ENCODE assay signal across 1 cellular context in the genomic region with DNA sequence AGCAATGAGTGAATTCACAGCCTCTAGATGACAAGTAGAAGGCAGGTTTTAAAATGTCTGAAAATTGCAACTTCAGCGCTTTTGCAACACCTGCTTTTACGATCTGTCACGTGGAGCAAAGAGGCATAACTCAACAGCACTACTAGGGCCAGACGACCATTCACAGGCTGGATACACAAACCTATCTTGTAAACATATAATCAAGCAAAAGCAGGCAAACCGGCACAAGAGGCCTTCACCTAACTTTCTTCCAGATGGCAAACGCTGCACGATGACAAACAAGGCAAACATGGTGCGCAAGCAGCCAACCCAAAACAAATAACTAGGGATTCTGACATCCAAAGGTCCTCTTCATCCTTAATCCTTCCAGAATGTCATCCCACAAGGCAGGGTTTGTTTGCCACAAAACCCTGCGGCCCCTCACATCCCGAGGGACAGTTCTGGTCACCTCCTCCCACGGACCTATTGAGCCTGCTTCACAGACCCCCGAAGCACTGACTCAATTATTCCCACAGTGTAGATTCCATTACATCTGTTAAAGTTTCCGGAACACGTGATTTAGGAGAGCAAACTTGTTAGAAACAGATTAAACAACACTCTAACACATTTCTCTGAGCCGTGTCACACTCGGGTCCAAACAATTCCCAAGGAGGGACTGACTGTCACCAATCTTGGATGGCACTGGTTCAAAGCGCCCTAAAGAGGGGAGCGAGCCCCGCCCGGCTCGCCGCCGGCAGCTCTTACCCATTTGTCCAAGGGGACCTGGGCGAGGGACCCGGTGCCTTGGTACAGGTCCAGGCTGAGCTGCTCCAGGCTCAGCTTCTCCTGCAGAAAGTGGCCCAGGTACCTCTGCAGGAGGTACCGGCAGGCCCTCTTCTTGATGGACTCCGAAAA.
TF ChIP-seq lines count a peak whose summit lies in the region.

No MANE protein-coding gene starts in this region.

TF ChIP-seq in IMR-90, 13 proteins besides CTCF, POLR2A, EP300 and RAD21:
- TF ChIP-seq MXI1 (IDR thresholded peaks at IDR 0.05; ENCODE audit: borderline replicate concordance, low read depth, low read length) (peak; percentile 44; the same call in 1 of the 2 replicates), MAZ (IDR thresholded peaks at IDR 0.05; ENCODE audit: borderline replicate concordance, low read depth, low read length) (no peak), RCOR1 (IDR thresholded peaks at IDR 0.05; ENCODE audit: insufficient replicate concordance, low read length) (no peak), FOS (IDR thresholded peaks at IDR 0.05; ENCODE audit: low read depth, low read length) (no peak), ELK1 (IDR thresholded peaks at IDR 0.05; ENCODE audit: borderline replicate concordance, low read depth, low read length) (no peak), NFE2L2 (IDR thresholded peaks at IDR 0.05; ENCODE audit: low read depth, low read length) (no peak), SMC3 (IDR thresholded peaks at IDR 0.05; ENCODE audit: low read depth, low read length) (no peak), BHLHE40 (IDR thresholded peaks at IDR 0.05; ENCODE audit: low read depth, low read length) (no peak), RFX5 (IDR thresholded peaks at IDR 0.05; ENCODE audit: low read depth, low read length) (no peak), MAFK (IDR thresholded peaks at IDR 0.05; ENCODE audit: low read depth, low read length) (peak; percentile 98), CEBPB (IDR thresholded peaks at IDR 0.05; ENCODE audit: low read depth, low read length) (no peak), CHD1 (IDR thresholded peaks at IDR 0.05; ENCODE audit: low read depth, low read length) (0 out of 2 replicates have a peak, but pooled peaks have one; percentile 47)
- TF ChIP-seq, protein P1, sequence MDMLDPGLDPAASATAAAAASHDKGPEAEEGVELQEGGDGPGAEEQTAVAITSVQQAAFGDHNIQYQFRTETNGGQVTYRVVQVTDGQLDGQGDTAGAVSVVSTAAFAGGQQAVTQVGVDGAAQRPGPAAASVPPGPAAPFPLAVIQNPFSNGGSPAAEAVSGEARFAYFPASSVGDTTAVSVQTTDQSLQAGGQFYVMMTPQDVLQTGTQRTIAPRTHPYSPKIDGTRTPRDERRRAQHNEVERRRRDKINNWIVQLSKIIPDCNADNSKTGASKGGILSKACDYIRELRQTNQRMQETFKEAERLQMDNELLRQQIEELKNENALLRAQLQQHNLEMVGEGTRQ (IDR thresholded peaks at IDR 0.05; ENCODE audit: low read depth, low read length), result peak; percentile 83
